8 cellular contexts compared by ENCODE assay signal in the genomic region with DNA sequence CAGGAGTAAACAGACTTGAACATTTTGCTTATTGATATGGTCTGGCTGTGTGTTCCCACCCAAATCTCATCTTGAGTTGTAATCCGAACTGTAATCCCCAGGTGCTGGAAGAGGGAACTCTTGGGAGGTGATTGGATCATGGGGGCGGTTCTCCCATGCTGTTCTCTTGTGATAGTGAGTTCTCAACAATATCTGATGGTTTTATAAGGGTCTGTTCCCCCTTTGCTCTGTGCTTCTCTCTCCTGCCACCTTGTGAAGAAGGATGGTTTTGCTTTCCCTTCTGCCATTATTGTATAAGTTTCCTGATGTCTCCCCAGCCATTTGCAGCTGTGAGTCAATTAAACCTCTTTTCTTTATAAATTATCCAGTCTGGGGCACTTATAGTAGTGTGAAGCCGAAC. TPM values are rescaled to one million over a fixed set of nuclear protein-coding genes. Genes with fewer than 3 reads are reported as not detected.
A peak's percentile ranks its signal among the peaks of the same experiment; 100 is the strongest.
DNase-seq lines count a peak whose midpoint lies in the region; ATAC-seq and TF ChIP-seq lines count a peak whose summit lies in the region.

No MANE protein-coding gene starts in this region.

- no peaks in the 10 kb centered on the region for H3K27me3 ChIP-seq in NT2/D1 (ENCODE audit: insufficient read depth, insufficient read length)

- no peak overlapping the region for H3K4me3 ChIP-seq in NT2/D1 (ENCODE audit: insufficient read length, low read depth)

- H3K9me3 Mint-ChIP-seq in endothelial cell (ENCODE audit: unreplicated experiment) = no peaks in the 10 kb centered on the region

- no peaks in the 10 kb centered on the region for H3K27me3 Mint-ChIP-seq in endothelial cell (ENCODE audit: unreplicated experiment)

- no peak overlapping the region for H3K27ac Mint-ChIP-seq in endothelial cell (ENCODE audit: unreplicated experiment)

- DNase-seq in HCEC 1CT (peak; percentile 3), NT2/D1 (ENCODE audit: low read depth, low spot score) (peak; percentile 16), endothelial cell (ENCODE audit: low spot score) (peak; percentile 26), pons (ENCODE audit: low spot score) (peak; percentile 87), middle frontal gyrus (ENCODE audit: extremely low spot score, low spot score) (no peak)

- H3K36me3 Mint-ChIP-seq in endothelial cell (ENCODE audit: low read depth, unreplicated experiment) = no peaks in the 10 kb centered on the region

- ATAC-seq in GM19467 (IDR thresholded peaks at IDR 0.05; ENCODE audit: unreplicated experiment) (no peak), GM21390 (IDR thresholded peaks at IDR 0.05; ENCODE audit: unreplicated experiment) (no peak)

- no peak overlapping the region for H3K9ac ChIP-seq in NT2/D1 (ENCODE audit: insufficient read length, low read depth)

- no peak overlapping the region for H3K4me3 Mint-ChIP-seq in endothelial cell (ENCODE audit: unreplicated experiment)

- H3K9me3 ChIP-seq in NT2/D1 (ENCODE audit: insufficient read depth, low read length) = no peaks in the 10 kb centered on the region

- H3K4me1 ChIP-seq in NT2/D1 (ENCODE audit: insufficient read depth, insufficient read length) = no peaks in the 10 kb centered on the region

- TF ChIP-seq CTCF in C4-2B (conservative IDR thresholded peaks at IDR 0.05) = peak; percentile 69
- TF ChIP-seq CTCF in endothelial cell (IDR thresholded peaks at IDR 0.05; ENCODE audit: unreplicated experiment) = peak; percentile 29

- no peaks in the 10 kb centered on the region for H3K36me3 ChIP-seq in NT2/D1 (ENCODE audit: insufficient read depth, insufficient read length, low read length)

- peaks cover 29% of the 10 kb centered on the region for H3K4me1 Mint-ChIP-seq in endothelial cell (ENCODE audit: unreplicated experiment)

- no peak overlapping the region; the same call in 1 of the 2 replicates for H3K27ac ChIP-seq in C4-2B

RNA-seq across cellular contexts. Expression of a gene that starts 40.0 kb away (rescaled TPM):
- 30.1 TPM for total RNA-seq in endothelial cell (ENCODE audit: unreplicated experiment)
